29 cellular contexts compared by ENCODE assay signal in genomic region chr14:106166232-106166631, GRCh38.
"Had no signal": no experiment of that assay in that cellular context is flagged by ENCODE, and none has a peak within 500 bp of the region (broad histone marks: within the 10 kb centered on the region; RNA-seq: fewer than 3 reads in every experiment).

No MANE protein-coding gene starts in this region.

- H3K36me3 ChIP-seq: ascending aorta, SJCRH30 had no signal

- H3K9me3 Mint-ChIP-seq: activated CD8-positive, alpha-beta T cell treated with anti-CD3 and anti-CD28 coated beads for 36 hours; activated T-cell treated with anti-CD3 and anti-CD28 coated beads, Interleukin-2, amount 50 U/mL, for 72 hours; activated T-helper 2 cell treated with anti-CD3 and anti-CD28 coated beads, Interferon-gamma antibody, Interleukin-2, Interleukin-4, amounts not matched to agents 10 μg/mL and 5 μg/mL and 100 μg/mL, durations not matched to agents 14 hours and 24 hours and 36 hours; central memory CD8-positive, alpha-beta T cell; T-helper 1 cell treated with Interleukin-12 subunit alpha and Interleukin-12 subunit beta and Interleukin-4 antibody, amounts not matched to agents 30 μg/mL and 1 μg/mL, for 36 hours had no signal

- H3K27ac ChIP-seq: ascending aorta, body of pancreas, KMS-11, SJCRH30 had no signal

- H3K4me3 Mint-ChIP-seq: activated CD8-positive, alpha-beta T cell treated with anti-CD3 and anti-CD28 coated beads for 36 hours; activated T-cell treated with anti-CD3 and anti-CD28 coated beads, Interleukin-2, amount 50 U/mL, for 72 hours; central memory CD8-positive, alpha-beta T cell; T-helper 1 cell treated with Interleukin-12 subunit alpha and Interleukin-12 subunit beta and Interleukin-4 antibody, amounts not matched to agents 30 μg/mL and 1 μg/mL, for 36 hours had no signal

- H3K4me1 ChIP-seq: ascending aorta, body of pancreas, SJCRH30 had no signal

- H3K9ac ChIP-seq: KMS-11, SK-N-SH had no signal

- DNase-seq: activated CD4-positive, alpha-beta T cell treated with anti-CD3 and anti-CD28 coated beads for 4 hours; activated CD8-positive, alpha-beta memory T cell treated with anti-CD3 and anti-CD28 coated beads, Interleukin-2, amount 50 U/mL, for 4 hours; activated CD8-positive, alpha-beta T cell treated with anti-CD3 and anti-CD28 coated beads for 36 hours; activated gamma-delta T cell treated with Interleukin-2 at 50 U/mL for 16 hours; activated naive CD4-positive, alpha-beta T cell treated with anti-CD3 and anti-CD28 coated beads, Interleukin-2, amount 50 U/mL, for 16 hours; activated T-cell treated with anti-CD3 and anti-CD28 coated beads, Interleukin-2, amount 50 U/mL, for 72 hours; amniotic stem cell; body of pancreas; NCI-H1092; NCI-H1417; NCI-H1930; NCI-H2171; NCI-H2227 treated with DMSO at 0.1 percent for 48 hours; NCI-H446 treated with DMSO at 0.1 percent for 48 hours; NCI-H524 treated with DMSO at 0.1 percent for 48 hours; NCI-H774; OCI-M1; RPMI8226; SJCRH30; SK-N-SH; T1000 had no signal

- H3K27me3 Mint-ChIP-seq: activated CD8-positive, alpha-beta T cell treated with anti-CD3 and anti-CD28 coated beads for 36 hours had no signal

- H3K4me3 ChIP-seq: ascending aorta, body of pancreas, SJCRH30 had no signal

- H3K4me2 ChIP-seq: KMS-11, SK-N-SH had no signal

- H3K27ac Mint-ChIP-seq: activated CD8-positive, alpha-beta T cell treated with anti-CD3 and anti-CD28 coated beads for 36 hours; activated T-cell treated with anti-CD3 and anti-CD28 coated beads, Interleukin-2, amount 50 U/mL, for 72 hours; activated T-helper 2 cell treated with anti-CD3 and anti-CD28 coated beads, Interferon-gamma antibody, Interleukin-2, Interleukin-4, amounts not matched to agents 10 μg/mL and 5 μg/mL and 100 μg/mL, durations not matched to agents 14 hours and 24 hours and 36 hours; T-helper 1 cell treated with Interleukin-12 subunit alpha and Interleukin-12 subunit beta and Interleukin-4 antibody, amounts not matched to agents 30 μg/mL and 1 μg/mL, for 36 hours had no signal

- ATAC-seq: activated CD4-positive, CD25-positive, alpha-beta regulatory T cell treated with anti-CD3 and anti-CD28 coated beads, Interleukin-2, amount 50 U/mL, for 24 hours; activated CD8-positive, alpha-beta T cell treated with anti-CD3 and anti-CD28 coated beads for 36 hours; activated T-cell treated with anti-CD3 and anti-CD28 coated beads, Interleukin-2, amount 50 U/mL, for 72 hours; body of pancreas; Panc1; Right ventricle myocardium inferior had no signal

- H3K9me3 ChIP-seq: ascending aorta, body of pancreas, SJCRH30, SK-N-SH had no signal

- H3K27me3 ChIP-seq: ascending aorta, SJCRH30 had no signal
